Comparison of ENCODE assay signal across 1 cellular context in the genomic region with DNA sequence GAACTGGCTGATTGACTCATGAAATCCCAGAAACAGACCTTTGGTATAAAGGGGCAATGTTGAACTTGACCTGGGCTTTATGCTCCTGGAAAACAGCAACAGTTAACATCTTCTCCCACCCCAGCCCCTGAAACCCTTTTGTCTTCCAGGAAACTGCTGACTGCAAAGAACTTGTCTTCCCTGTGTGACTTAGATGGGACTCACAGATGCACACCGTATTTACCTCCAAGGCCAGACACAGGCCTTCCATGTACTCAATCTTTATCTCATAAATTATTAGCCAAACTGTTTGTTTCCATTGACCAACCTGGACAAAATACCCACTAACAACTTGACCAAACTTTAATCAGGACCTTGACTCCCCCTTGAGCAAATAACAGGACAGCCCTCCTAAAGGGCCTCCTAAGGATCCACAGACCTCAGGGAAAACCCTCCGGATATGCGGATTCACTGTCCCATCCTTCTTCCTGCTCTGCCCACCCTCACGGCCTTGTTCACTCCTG.
TF ChIP-seq lines count a peak whose summit lies in the region.

No MANE protein-coding gene starts in this region.

TF ChIP-seq in HepG2, 621 proteins besides CTCF, POLR2A, EP300 and RAD21 (continued from another document and continues in another):
- TF ChIP-seq, protein P1, sequence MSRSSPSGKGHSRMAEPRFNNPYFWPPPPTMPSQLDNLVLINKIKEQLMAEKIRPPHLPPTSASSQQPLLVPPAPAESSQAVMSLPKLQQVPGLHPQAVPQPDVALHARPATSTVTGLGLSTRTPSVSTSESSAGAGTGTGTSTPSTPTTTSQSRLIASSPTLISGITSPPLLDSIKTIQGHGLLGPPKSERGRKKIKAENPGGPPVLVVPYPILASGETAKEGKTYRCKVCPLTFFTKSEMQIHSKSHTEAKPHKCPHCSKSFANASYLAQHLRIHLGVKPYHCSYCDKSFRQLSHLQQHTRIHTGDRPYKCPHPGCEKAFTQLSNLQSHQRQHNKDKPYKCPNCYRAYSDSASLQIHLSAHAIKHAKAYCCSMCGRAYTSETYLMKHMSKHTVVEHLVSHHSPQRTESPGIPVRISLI (CRISPR knock-in tag; IDR thresholded peaks at IDR 0.05; ENCODE audit: borderline replicate concordance): no peak
- TF ChIP-seq SNAPC2 (CRISPR knock-in tag; IDR thresholded peaks at IDR 0.05) (no peak), SOX6 (IDR thresholded peaks at IDR 0.05) (no peak), SOX6 (CRISPR knock-in tag; IDR thresholded peaks at IDR 0.05) (peak; percentile 56; the same call in 1 of the 2 replicates), KDM3A (CRISPR knock-in tag; IDR thresholded peaks at IDR 0.05; ENCODE audit: low read depth) (no peak), GABPA (IDR thresholded peaks at IDR 0.05; ENCODE audit: low read depth, low read length) (no peak), GABPA (CRISPR knock-in tag; IDR thresholded peaks at IDR 0.05; ENCODE audit: low read depth) (no peak), ZBTB38 (CRISPR knock-in tag; IDR thresholded peaks at IDR 0.05) (no peak), ZNF225 (CRISPR knock-in tag; IDR thresholded peaks at IDR 0.05) (no peak), ZNF343 (CRISPR knock-in tag; IDR thresholded peaks at IDR 0.05) (no peak), HMGA1 (CRISPR knock-in tag; conservative IDR thresholded peaks at IDR 0.05) (no peak), DPF2 (CRISPR knock-in tag; IDR thresholded peaks at IDR 0.05; ENCODE audit: borderline replicate concordance, low read depth) (no peak), GATAD1 (CRISPR knock-in tag; IDR thresholded peaks at IDR 0.05) (no peak), ARNT (IDR thresholded peaks at IDR 0.05) (no peak), SRF (IDR thresholded peaks at IDR 0.05; ENCODE audit: low read depth, low read length) (no peak), NKX3-1 (CRISPR knock-in tag; IDR thresholded peaks at IDR 0.05) (no peak), NFIB (CRISPR knock-in tag; IDR thresholded peaks at IDR 0.05; ENCODE audit: borderline replicate concordance) (no peak), RFXAP (CRISPR knock-in tag; IDR thresholded peaks at IDR 0.05; ENCODE audit: borderline replicate concordance) (no peak), RNF2 (conservative IDR thresholded peaks at IDR 0.05; ENCODE audit: low read depth) (no peak), SKI (IDR thresholded peaks at IDR 0.05; ENCODE audit: partially characterized antibody) (peak; percentile 26), ZFP62 (CRISPR knock-in tag; IDR thresholded peaks at IDR 0.05) (no peak), HHEX (CRISPR knock-in tag; IDR thresholded peaks at IDR 0.05) (no peak), ZMYM4 (CRISPR knock-in tag; IDR thresholded peaks at IDR 0.05) (peak; percentile 31; the same call in 1 of the 2 replicates), CHD4 (IDR thresholded peaks at IDR 0.05; ENCODE audit: borderline replicate concordance, low read length) (no peak), IRX3 (CRISPR knock-in tag; IDR thresholded peaks at IDR 0.05; ENCODE audit: borderline replicate concordance, low read depth) (no peak)
- TF ChIP-seq, protein P2, sequence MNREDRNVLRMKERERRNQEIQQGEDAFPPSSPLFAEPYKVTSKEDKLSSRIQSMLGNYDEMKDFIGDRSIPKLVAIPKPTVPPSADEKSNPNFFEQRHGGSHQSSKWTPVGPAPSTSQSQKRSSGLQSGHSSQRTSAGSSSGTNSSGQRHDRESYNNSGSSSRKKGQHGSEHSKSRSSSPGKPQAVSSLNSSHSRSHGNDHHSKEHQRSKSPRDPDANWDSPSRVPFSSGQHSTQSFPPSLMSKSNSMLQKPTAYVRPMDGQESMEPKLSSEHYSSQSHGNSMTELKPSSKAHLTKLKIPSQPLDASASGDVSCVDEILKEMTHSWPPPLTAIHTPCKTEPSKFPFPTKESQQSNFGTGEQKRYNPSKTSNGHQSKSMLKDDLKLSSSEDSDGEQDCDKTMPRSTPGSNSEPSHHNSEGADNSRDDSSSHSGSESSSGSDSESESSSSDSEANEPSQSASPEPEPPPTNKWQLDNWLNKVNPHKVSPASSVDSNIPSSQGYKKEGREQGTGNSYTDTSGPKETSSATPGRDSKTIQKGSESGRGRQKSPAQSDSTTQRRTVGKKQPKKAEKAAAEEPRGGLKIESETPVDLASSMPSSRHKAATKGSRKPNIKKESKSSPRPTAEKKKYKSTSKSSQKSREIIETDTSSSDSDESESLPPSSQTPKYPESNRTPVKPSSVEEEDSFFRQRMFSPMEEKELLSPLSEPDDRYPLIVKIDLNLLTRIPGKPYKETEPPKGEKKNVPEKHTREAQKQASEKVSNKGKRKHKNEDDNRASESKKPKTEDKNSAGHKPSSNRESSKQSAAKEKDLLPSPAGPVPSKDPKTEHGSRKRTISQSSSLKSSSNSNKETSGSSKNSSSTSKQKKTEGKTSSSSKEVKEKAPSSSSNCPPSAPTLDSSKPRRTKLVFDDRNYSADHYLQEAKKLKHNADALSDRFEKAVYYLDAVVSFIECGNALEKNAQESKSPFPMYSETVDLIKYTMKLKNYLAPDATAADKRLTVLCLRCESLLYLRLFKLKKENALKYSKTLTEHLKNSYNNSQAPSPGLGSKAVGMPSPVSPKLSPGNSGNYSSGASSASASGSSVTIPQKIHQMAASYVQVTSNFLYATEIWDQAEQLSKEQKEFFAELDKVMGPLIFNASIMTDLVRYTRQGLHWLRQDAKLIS (CRISPR knock-in tag; IDR thresholded peaks at IDR 0.05): no peak
- TF ChIP-seq, protein P3, sequence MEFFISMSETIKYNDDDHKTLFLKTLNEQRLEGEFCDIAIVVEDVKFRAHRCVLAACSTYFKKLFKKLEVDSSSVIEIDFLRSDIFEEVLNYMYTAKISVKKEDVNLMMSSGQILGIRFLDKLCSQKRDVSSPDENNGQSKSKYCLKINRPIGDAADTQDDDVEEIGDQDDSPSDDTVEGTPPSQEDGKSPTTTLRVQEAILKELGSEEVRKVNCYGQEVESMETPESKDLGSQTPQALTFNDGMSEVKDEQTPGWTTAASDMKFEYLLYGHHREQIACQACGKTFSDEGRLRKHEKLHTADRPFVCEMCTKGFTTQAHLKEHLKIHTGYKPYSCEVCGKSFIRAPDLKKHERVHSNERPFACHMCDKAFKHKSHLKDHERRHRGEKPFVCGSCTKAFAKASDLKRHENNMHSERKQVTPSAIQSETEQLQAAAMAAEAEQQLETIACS (CRISPR knock-in tag; IDR thresholded peaks at IDR 0.05): no peak
- TF ChIP-seq, protein P4, sequence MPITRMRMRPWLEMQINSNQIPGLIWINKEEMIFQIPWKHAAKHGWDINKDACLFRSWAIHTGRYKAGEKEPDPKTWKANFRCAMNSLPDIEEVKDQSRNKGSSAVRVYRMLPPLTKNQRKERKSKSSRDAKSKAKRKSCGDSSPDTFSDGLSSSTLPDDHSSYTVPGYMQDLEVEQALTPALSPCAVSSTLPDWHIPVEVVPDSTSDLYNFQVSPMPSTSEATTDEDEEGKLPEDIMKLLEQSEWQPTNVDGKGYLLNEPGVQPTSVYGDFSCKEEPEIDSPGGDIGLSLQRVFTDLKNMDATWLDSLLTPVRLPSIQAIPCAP (CRISPR knock-in tag; IDR thresholded peaks at IDR 0.05; ENCODE audit: low read depth): no peak
- TF ChIP-seq, protein P5, sequence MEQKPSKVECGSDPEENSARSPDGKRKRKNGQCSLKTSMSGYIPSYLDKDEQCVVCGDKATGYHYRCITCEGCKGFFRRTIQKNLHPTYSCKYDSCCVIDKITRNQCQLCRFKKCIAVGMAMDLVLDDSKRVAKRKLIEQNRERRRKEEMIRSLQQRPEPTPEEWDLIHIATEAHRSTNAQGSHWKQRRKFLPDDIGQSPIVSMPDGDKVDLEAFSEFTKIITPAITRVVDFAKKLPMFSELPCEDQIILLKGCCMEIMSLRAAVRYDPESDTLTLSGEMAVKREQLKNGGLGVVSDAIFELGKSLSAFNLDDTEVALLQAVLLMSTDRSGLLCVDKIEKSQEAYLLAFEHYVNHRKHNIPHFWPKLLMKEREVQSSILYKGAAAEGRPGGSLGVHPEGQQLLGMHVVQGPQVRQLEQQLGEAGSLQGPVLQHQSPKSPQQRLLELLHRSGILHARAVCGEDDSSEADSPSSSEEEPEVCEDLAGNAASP (CRISPR knock-in tag; IDR thresholded peaks at IDR 0.05; ENCODE audit: borderline replicate concordance): no peak
- TF ChIP-seq, protein P6, sequence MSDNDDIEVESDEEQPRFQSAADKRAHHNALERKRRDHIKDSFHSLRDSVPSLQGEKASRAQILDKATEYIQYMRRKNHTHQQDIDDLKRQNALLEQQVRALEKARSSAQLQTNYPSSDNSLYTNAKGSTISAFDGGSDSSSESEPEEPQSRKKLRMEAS (IDR thresholded peaks at IDR 0.05): no peak
- TF ChIP-seq, protein P7, sequence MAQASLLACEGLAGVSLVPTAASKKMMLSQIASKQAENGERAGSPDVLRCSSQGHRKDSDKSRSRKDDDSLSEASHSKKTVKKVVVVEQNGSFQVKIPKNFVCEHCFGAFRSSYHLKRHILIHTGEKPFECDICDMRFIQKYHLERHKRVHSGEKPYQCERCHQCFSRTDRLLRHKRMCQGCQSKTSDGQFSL (CRISPR knock-in tag; IDR thresholded peaks at IDR 0.05): no peak
- TF ChIP-seq, protein P8, sequence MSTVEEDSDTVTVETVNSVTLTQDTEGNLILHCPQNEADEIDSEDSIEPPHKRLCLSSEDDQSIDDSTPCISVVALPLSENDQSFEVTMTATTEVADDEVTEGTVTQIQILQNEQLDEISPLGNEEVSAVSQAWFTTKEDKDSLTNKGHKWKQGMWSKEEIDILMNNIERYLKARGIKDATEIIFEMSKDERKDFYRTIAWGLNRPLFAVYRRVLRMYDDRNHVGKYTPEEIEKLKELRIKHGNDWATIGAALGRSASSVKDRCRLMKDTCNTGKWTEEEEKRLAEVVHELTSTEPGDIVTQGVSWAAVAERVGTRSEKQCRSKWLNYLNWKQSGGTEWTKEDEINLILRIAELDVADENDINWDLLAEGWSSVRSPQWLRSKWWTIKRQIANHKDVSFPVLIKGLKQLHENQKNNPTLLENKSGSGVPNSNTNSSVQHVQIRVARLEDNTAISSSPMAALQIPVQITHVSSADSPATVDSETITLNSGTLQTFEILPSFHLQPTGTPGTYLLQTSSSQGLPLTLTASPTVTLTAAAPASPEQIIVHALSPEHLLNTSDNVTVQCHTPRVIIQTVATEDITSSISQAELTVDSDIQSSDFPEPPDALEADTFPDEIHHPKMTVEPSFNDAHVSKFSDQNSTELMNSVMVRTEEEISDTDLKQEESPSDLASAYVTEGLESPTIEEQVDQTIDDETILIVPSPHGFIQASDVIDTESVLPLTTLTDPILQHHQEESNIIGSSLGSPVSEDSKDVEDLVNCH (CRISPR knock-in tag; IDR thresholded peaks at IDR 0.05): no peak
- TF ChIP-seq, protein P9, sequence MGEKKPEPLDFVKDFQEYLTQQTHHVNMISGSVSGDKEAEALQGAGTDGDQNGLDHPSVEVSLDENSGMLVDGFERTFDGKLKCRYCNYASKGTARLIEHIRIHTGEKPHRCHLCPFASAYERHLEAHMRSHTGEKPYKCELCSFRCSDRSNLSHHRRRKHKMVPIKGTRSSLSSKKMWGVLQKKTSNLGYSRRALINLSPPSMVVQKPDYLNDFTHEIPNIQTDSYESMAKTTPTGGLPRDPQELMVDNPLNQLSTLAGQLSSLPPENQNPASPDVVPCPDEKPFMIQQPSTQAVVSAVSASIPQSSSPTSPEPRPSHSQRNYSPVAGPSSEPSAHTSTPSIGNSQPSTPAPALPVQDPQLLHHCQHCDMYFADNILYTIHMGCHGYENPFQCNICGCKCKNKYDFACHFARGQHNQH (CRISPR knock-in tag; IDR thresholded peaks at IDR 0.05): no peak
- TF ChIP-seq, protein P10, sequence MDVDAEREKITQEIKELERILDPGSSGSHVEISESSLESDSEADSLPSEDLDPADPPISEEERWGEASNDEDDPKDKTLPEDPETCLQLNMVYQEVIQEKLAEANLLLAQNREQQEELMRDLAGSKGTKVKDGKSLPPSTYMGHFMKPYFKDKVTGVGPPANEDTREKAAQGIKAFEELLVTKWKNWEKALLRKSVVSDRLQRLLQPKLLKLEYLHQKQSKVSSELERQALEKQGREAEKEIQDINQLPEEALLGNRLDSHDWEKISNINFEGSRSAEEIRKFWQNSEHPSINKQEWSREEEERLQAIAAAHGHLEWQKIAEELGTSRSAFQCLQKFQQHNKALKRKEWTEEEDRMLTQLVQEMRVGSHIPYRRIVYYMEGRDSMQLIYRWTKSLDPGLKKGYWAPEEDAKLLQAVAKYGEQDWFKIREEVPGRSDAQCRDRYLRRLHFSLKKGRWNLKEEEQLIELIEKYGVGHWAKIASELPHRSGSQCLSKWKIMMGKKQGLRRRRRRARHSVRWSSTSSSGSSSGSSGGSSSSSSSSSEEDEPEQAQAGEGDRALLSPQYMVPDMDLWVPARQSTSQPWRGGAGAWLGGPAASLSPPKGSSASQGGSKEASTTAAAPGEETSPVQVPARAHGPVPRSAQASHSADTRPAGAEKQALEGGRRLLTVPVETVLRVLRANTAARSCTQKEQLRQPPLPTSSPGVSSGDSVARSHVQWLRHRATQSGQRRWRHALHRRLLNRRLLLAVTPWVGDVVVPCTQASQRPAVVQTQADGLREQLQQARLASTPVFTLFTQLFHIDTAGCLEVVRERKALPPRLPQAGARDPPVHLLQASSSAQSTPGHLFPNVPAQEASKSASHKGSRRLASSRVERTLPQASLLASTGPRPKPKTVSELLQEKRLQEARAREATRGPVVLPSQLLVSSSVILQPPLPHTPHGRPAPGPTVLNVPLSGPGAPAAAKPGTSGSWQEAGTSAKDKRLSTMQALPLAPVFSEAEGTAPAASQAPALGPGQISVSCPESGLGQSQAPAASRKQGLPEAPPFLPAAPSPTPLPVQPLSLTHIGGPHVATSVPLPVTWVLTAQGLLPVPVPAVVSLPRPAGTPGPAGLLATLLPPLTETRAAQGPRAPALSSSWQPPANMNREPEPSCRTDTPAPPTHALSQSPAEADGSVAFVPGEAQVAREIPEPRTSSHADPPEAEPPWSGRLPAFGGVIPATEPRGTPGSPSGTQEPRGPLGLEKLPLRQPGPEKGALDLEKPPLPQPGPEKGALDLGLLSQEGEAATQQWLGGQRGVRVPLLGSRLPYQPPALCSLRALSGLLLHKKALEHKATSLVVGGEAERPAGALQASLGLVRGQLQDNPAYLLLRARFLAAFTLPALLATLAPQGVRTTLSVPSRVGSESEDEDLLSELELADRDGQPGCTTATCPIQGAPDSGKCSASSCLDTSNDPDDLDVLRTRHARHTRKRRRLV (CRISPR knock-in tag; IDR thresholded peaks at IDR 0.05): no peak
- TF ChIP-seq, protein P11, sequence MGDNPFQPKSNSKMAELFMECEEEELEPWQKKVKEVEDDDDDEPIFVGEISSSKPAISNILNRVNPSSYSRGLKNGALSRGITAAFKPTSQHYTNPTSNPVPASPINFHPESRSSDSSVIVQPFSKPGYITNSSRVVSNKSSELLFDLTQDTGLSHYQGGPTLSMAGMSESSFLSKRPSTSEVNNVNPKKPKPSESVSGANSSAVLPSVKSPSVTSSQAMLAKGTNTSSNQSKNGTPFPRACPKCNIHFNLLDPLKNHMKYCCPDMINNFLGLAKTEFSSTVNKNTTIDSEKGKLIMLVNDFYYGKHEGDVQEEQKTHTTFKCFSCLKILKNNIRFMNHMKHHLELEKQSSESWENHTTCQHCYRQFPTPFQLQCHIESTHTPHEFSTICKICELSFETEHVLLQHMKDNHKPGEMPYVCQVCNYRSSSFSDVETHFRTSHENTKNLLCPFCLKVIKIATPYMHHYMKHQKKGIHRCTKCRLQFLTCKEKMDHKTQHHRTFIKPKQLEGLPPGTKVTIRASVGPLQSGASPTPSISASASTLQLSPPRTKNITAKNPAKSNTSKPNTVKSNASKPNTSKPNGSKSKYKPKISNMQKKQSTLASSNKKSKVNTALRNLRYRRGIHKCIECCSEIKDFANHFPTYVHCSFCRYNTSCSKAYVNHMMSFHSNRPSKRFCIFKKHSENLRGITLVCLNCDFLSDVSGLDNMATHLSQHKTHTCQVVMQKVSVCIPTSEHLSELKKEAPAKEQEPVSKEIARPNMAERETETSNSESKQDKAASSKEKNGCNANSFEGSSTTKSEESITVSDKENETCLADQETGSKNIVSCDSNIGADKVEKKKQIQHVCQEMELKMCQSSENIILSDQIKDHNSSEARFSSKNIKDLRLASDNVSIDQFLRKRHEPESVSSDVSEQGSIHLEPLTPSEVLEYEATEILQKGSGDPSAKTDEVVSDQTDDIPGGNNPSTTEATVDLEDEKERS (CRISPR knock-in tag; IDR thresholded peaks at IDR 0.05): no peak
